In genomic region chr6:113271437-113271836, GRCh38 we compare ENCODE assay signal across 21 cellular contexts.
DNase-seq lines count a peak whose midpoint lies in the region; ATAC-seq and TF ChIP-seq lines count a peak whose summit lies in the region.
"Had no signal": no experiment of that assay in that cellular context is flagged by ENCODE, and none has a peak within 500 bp of the region (broad histone marks: within the 10 kb centered on the region; RNA-seq: fewer than 3 reads in every experiment).

No MANE protein-coding gene starts in this region.

- H3K9me3 ChIP-seq in heart right ventricle (peaks cover 0 to 51% (median 38%) of the 10 kb centered on the region in 11 donors), right cardiac atrium (ENCODE audit: control insufficient read depth, low read length) (peaks cover 5% of the 10 kb centered on the region), body of pancreas (peaks cover 0 to 26% (median 4%) of the 10 kb centered on the region in 3 donors)

- H3K4me1 ChIP-seq in heart right ventricle (peaks cover 0 to 6% (median 0%) of the 10 kb centered on the region in 9 donors), right cardiac atrium (ENCODE audit: control insufficient read depth, insufficient read depth, low read length) (no peaks in the 10 kb centered on the region), body of pancreas (no peaks in the 10 kb centered on the region)

- peak in 5 of 8 donors; percentile 52 to 73 (median 58) for ATAC-seq in heart right ventricle
- ATAC-seq in right cardiac atrium = no peak
- no peak for ATAC-seq in GM18870 (IDR thresholded peaks at IDR 0.05; ENCODE audit: unreplicated experiment)
- no peak for ATAC-seq in HG02884 (IDR thresholded peaks at IDR 0.05; ENCODE audit: unreplicated experiment)
- ATAC-seq in body of pancreas = no peak
- ATAC-seq: Panc1 had no signal

- H3K27ac ChIP-seq in heart right ventricle (no peak overlapping the region), right cardiac atrium (ENCODE audit: low read length) (no peak overlapping the region), body of pancreas (no peak overlapping the region)
- H3K27ac ChIP-seq: C4-2B, SK-N-MC had no signal

- no peak for TF ChIP-seq POLR2A in body of pancreas (IDR thresholded peaks at IDR 0.05)

- TF ChIP-seq CTCF in heart right ventricle (IDR thresholded peaks at IDR 0.05) = no peak
- no peak for TF ChIP-seq CTCF in fibroblast of mammary gland (conservative IDR thresholded peaks at IDR 0.05; ENCODE audit: control insufficient read depth, insufficient read depth, low read depth, low read length)
- no peak for TF ChIP-seq CTCF in body of pancreas (IDR thresholded peaks at IDR 0.05)

- H3K4me3 ChIP-seq in heart right ventricle = no peak overlapping the region
- no peak overlapping the region for H3K4me3 ChIP-seq in right cardiac atrium (ENCODE audit: low read length)
- H3K4me3 ChIP-seq in fibroblast of mammary gland (ENCODE audit: control insufficient read depth, low read depth, low read length) = no peak overlapping the region
- no peak overlapping the region for H3K4me3 ChIP-seq in skeletal muscle cell (ENCODE audit: low read depth, low read length)
- no peak overlapping the region for H3K4me3 ChIP-seq in body of pancreas
- H3K4me3 ChIP-seq: MG63, SK-N-MC had no signal

- intact Hi-C loops in heart right ventricle (cut with DNase I) (no loop called here), right cardiac atrium (cut with DNase I) (no loop called here), body of pancreas (cut with DNase I) (no loop called here)

- H3K27me3 ChIP-seq in heart right ventricle (no peaks in the 10 kb centered on the region), right cardiac atrium (ENCODE audit: control insufficient read depth, insufficient read depth) (no peaks in the 10 kb centered on the region), body of pancreas (no peaks in the 10 kb centered on the region)
- H3K27me3 ChIP-seq: MG63 had no signal

- H3K36me3 ChIP-seq in heart right ventricle = no peaks in the 10 kb centered on the region
- no peaks in the 10 kb centered on the region for H3K36me3 ChIP-seq in body of pancreas (replicated peaks in 1 of 2; ENCODE audit: insufficient read depth in 1 of 2, low read depth in 2 of 2)
- H3K36me3 ChIP-seq: MG63 had no signal

- DNase-seq in heart right ventricle (peak in 1 of 2 donors; percentile 10), right cardiac atrium (no peak), LHCN-M2 (ENCODE audit: low read depth) (peak; percentile 19), fibroblast of mammary gland (ENCODE audit: low read depth) (peak; percentile 90), skeletal muscle cell (ENCODE audit: low read depth) (peak; percentile 67), body of pancreas (no peak)
- DNase-seq: DMS79, H9, Karpas-422, MG63, NCI-H1048, NCI-H1436, NCI-H1930, NCI-H2171, NCI-H446 treated with DMSO at 0.1 percent for 48 hours, NCI-H69 had no signal

Comparison
In these comparisons a context has a peak if more than half of its experiments do, and no peak if none do; other contexts are left out.
1. ATAC-seq: peak in heart right ventricle (5 of 8); none in right cardiac atrium (0 of 2), GM18870 (single experiment), HG02884 (single experiment) and body of pancreas (single experiment).
2. DNase-seq: peak in LHCN-M2 (single experiment), fibroblast of mammary gland (single experiment) and skeletal muscle cell (single experiment); none in right cardiac atrium (0 of 3) and body of pancreas (0 of 4).